ENCODE assay signal across 10 cellular contexts in the genomic region with DNA sequence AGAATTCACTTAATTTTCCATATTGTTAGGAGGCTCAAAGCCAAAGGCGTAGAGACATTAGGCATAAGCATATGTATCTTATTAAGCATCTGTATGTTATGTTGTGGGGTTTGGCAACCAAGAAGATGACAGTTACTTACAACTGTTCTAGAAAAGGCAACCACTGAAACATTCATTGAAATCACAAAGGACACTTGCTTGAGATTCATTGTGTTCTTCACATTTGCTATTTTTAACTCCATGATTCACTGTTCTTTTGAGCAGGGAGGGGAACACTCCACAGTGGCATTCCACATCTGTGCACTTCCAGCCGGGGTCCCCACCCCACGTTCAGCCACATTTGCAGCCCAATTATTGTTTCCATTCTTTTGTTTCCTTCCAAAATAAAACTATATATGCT.
DNase-seq lines count a peak whose midpoint lies in the region; ATAC-seq and TF ChIP-seq lines count a peak whose summit lies in the region.
"Had no signal": no experiment of that assay in that cellular context is flagged by ENCODE, and none has a peak within 500 bp of the region (broad histone marks: within the 10 kb centered on the region; RNA-seq: fewer than 3 reads in every experiment).

No MANE protein-coding gene starts in this region.

- H3K36me3 ChIP-seq in GM23248 (ENCODE audit: low read depth) (no peaks in the 10 kb centered on the region), gastroesophageal sphincter (no peaks in the 10 kb centered on the region), MG63 (no peaks in the 10 kb centered on the region), endodermal cell (ENCODE audit: control insufficient read depth, insufficient read depth, low read length) (no peaks in the 10 kb centered on the region)

- TF ChIP-seq EP300 in gastroesophageal sphincter (IDR thresholded peaks at IDR 0.05): no peak

- in situ Hi-C loops in GM23248 (cut with MboI): no loop called here
- in situ Hi-C loops in G401 (cut with HindIII; ENCODE audit: low sequenced_read_pairs): no loop called here

- TF ChIP-seq CTCF in AG10803 (conservative IDR thresholded peaks at IDR 0.05; ENCODE audit: low read length) (no peak), gastroesophageal sphincter (IDR thresholded peaks at IDR 0.05) (no peak), endodermal cell (conservative IDR thresholded peaks at IDR 0.05) (no peak)

- no peak for TF ChIP-seq POLR2A in gastroesophageal sphincter (IDR thresholded peaks at IDR 0.05)

- ATAC-seq in T-helper 17 cell (no peak), gastroesophageal sphincter (peak; percentile 56)

- H3K4me1 ChIP-seq in GM23248 (ENCODE audit: insufficient read depth): peaks cover 16% of the 10 kb centered on the region
- H3K4me1 ChIP-seq in gastroesophageal sphincter: peaks cover 0 to 40% (median 11%) of the 10 kb centered on the region in 3 donors
- no peaks in the 10 kb centered on the region for H3K4me1 ChIP-seq in endodermal cell (ENCODE audit: control insufficient read depth, insufficient read depth, low read length)

- H3K9ac ChIP-seq in GM23248: 0 out of 2 replicates have a peak overlapping the region, but pooled peaks have one; percentile 7
- no peak overlapping the region for H3K9ac ChIP-seq in endodermal cell (ENCODE audit: extremely low read depth, low read length, poor library complexity, severe bottlenecking)

- peaks cover 17% of the 10 kb centered on the region for H3K4me1 Mint-ChIP-seq in T-helper 17 cell
- H3K4me1 Mint-ChIP-seq in endodermal cell: no peaks in the 10 kb centered on the region

- H3K27me3 ChIP-seq in GM23248 (replicated peaks; ENCODE audit: insufficient read depth) (no peaks in the 10 kb centered on the region), gastroesophageal sphincter (no peaks in the 10 kb centered on the region), MG63 (no peaks in the 10 kb centered on the region), endodermal cell (ENCODE audit: control insufficient read depth, insufficient read depth, low read length, poor library complexity, severe bottlenecking) (no peaks in the 10 kb centered on the region)

- WGBS in GM23248 (ENCODE audit: low coverage in 1 of 2, low lambda C conversion rate in 2 of 2, missing lambda C conversion rate in 2 of 2), 2 experiments: 8 to 13% methylated on average over 3 of the region's 3 CpGs
- 21 to 35% methylated on average over 3 of the region's 3 CpGs for WGBS in gastroesophageal sphincter (ENCODE audit: low coverage in 1 of 2), 2 donors
- WGBS in endodermal cell (ENCODE audit: insufficient coverage in 1 of 2, insufficient read length in 1 of 2), 2 experiments: 88% methylated on average over 3 of the region's 3 CpGs; no CpG with 5 or more reads in 1 of the 2 experiments

- no peaks in the 10 kb centered on the region for H3K9me3 Mint-ChIP-seq in endodermal cell
- H3K9me3 Mint-ChIP-seq: activated B cell treated with CpG ODN at 0.5 μM for 24 hours, nephron progenitor cell had no signal

- H2AFZ ChIP-seq in GM23248: no peak overlapping the region

- H3K9me3 ChIP-seq in GM23248 (ENCODE audit: low read depth): no peaks in the 10 kb centered on the region
- H3K9me3 ChIP-seq in T-helper 17 cell (ENCODE audit: control insufficient read depth, low read length, poor library complexity, severe bottlenecking): no peaks in the 10 kb centered on the region
- no peaks in the 10 kb centered on the region for H3K9me3 ChIP-seq in gastroesophageal sphincter
- H3K9me3 ChIP-seq in MG63: no peaks in the 10 kb centered on the region
- no peaks in the 10 kb centered on the region for H3K9me3 ChIP-seq in endodermal cell (ENCODE audit: control insufficient read depth, low read length)

- peaks cover 6% of the 10 kb centered on the region; the same call in 1 of the 2 replicates for H3K79me2 ChIP-seq in GM23248 (ENCODE audit: insufficient read depth)

- H3K27ac ChIP-seq in GM23248: peak overlapping the region; percentile 54
- H3K27ac ChIP-seq in gastroesophageal sphincter: peak overlapping the region in 3 of 4 donors; percentile 29 to 53 (median 52)
- no peak overlapping the region for H3K27ac ChIP-seq in endodermal cell (ENCODE audit: low read depth, low read length)

- no peak overlapping the region for H3K4me3 ChIP-seq in AG10803 (ENCODE audit: low read length)
- no peak overlapping the region for H3K4me3 ChIP-seq in GM23248
- H3K4me3 ChIP-seq in gastroesophageal sphincter: no peak overlapping the region
- no peak overlapping the region for H3K4me3 ChIP-seq in MG63
- H3K4me3 ChIP-seq in endodermal cell (ENCODE audit: low read length): no peak overlapping the region

- H3K9me2 ChIP-seq in GM23248 (ENCODE audit: insufficient read depth): no peaks in the 10 kb centered on the region

- peak overlapping the region; percentile 38 for H3K4me2 ChIP-seq in GM23248 (ENCODE audit: unreplicated experiment)

- H3F3A ChIP-seq in GM23248 (ENCODE audit: insufficient read depth): peaks cover 20% of the 10 kb centered on the region

- H3K4me3 Mint-ChIP-seq in T-helper 17 cell (no peak overlapping the region), endodermal cell (no peak overlapping the region)
- H3K4me3 Mint-ChIP-seq: activated B cell treated with CpG ODN at 0.5 μM for 24 hours, nephron progenitor cell had no signal

- H3K36me3 Mint-ChIP-seq in T-helper 17 cell (ENCODE audit: low read depth) (no peaks in the 10 kb centered on the region), endodermal cell (ENCODE audit: low read depth) (no peaks in the 10 kb centered on the region)

- H3K27me3 Mint-ChIP-seq in T-helper 17 cell: no peaks in the 10 kb centered on the region
- no peaks in the 10 kb centered on the region for H3K27me3 Mint-ChIP-seq in endodermal cell (ENCODE audit: insufficient read depth)
- H3K27me3 Mint-ChIP-seq: activated B cell treated with CpG ODN at 0.5 μM for 24 hours had no signal

- H4K20me1 ChIP-seq in GM23248 (ENCODE audit: insufficient read depth): no peaks in the 10 kb centered on the region

- H3K27ac Mint-ChIP-seq in T-helper 17 cell: peak overlapping the region; percentile 89
- no peak overlapping the region for H3K27ac Mint-ChIP-seq in endodermal cell
- H3K27ac Mint-ChIP-seq: activated B cell treated with CpG ODN at 0.5 μM for 24 hours, nephron progenitor cell had no signal

- DNase-seq in AG10803 (ENCODE audit: low read depth) (peak; percentile 82), GM23248 (peak; percentile 80), T-helper 17 cell (no peak), MG63 (no peak), G401 (ENCODE audit: low spot score) (no peak), COLO829 (ENCODE audit: low spot score) (no peak), endodermal cell (no peak)
- DNase-seq: activated B cell treated with CpG ODN at 0.5 μM for 24 hours had no signal

Comparison
In these comparisons a context has a peak if more than half of its experiments do, and no peak if none do; other contexts are left out.
1. DNase-seq: peak in AG10803 (single experiment) and GM23248 (single experiment); none in T-helper 17 cell (0 of 3), MG63 (single experiment), G401 (single experiment), COLO829 (single experiment) and endodermal cell (single experiment).